In the genomic region with DNA sequence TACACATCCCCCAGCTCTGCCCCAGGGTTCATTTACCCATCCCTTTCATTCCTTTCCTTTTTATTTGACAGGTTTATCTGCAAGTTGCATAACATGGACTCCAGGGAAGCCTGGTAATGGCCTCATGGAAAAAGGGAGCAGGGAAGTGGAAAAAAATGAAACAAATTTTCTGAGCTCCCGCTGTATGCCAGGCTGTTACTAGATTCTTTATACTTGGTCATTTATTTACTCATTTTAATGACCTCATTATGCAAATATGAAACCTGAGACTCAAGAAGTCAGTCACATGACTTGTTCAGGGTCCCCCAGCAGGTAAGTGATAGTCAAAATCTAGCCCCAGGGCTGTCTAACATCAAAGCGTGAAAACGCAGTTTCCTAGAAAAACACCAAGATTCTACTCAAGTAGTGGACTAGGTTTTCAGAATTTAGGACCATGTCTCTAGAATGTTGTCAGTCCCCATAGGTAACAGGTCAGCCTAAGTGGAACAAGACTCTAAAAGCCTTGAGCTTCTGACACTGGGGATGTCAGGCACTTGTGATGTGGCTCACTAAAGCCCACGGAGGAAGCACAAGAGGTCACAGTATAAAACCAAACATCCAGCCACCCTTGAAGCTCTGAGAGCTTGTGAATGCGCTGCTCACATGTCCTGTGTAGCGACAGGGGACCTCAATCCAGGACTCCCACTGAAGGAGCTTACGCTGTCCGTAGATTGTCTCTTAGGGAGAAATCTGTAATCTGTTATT, we compare ENCODE assay signal across 8 cellular contexts. TPM values are rescaled to one million over a fixed set of nuclear protein-coding genes. Genes with fewer than 3 reads are reported as not detected.
A peak's percentile ranks its signal among the peaks of the same experiment; 100 is the strongest.
DNase-seq lines count a peak whose midpoint lies in the region; ATAC-seq, FAIRE-seq and TF ChIP-seq lines count a peak whose summit lies in the region.
"Not testable (repeated sequence)": the region's sequence is repeated elsewhere in the genome, so short reads cannot be mapped to it uniquely, and the experiment has no call there.

No MANE protein-coding gene starts in this region.

- H3K79me2 ChIP-seq in GM12878 (ENCODE audit: control insufficient read depth, insufficient read depth, low read length): not testable (repeated sequence)

- not testable (repeated sequence) for H3K27ac ChIP-seq in GM12878 (ENCODE audit: control insufficient read depth, insufficient read depth)
- peak overlapping the region in 2 of 3 donors; percentile 57 to 87 for H3K27ac ChIP-seq in right lobe of liver
- H3K27ac ChIP-seq in vagina: peak overlapping the region; percentile 69

- not testable (repeated sequence) for TF ChIP-seq RAD21 in GM12878 (IDR thresholded peaks at IDR 0.05; ENCODE audit: insufficient read depth, low read depth, low read length)

- 93% methylated on average over 8 of the region's 8 CpGs for WGBS in GM12878 (ENCODE audit: insufficient coverage, insufficient replicate concordance, low lambda C conversion rate, missing lambda C conversion rate)
- 33% methylated on average over 4 of the region's 8 CpGs for WGBS in right lobe of liver (ENCODE audit: insufficient coverage, low coverage, low lambda C conversion rate, missing lambda C conversion rate)

- H3K9me3 ChIP-seq in GM12878 (replicated peaks; ENCODE audit: control insufficient read depth, insufficient read depth, low read length); right lobe of liver; vagina: not testable (repeated sequence)

- not testable (repeated sequence) for TF ChIP-seq EP300 in GM12878 (IDR thresholded peaks at IDR 0.05; ENCODE audit: borderline replicate concordance in 1 of 2, control insufficient read depth in 1 of 2, low read depth in 2 of 2, low read length in 2 of 2)

- not testable (repeated sequence) for TF ChIP-seq CTCF in GM12878 (IDR thresholded peaks at IDR 0.05 in 2 of 3, conservative IDR thresholded peaks at IDR 0.05 in 1 of 3; ENCODE audit: control insufficient read depth in 2 of 3, extremely low read depth in 1 of 3, insufficient read depth in 1 of 3, low read depth in 3 of 3, low read length in 3 of 3); right lobe of liver (IDR thresholded peaks at IDR 0.05); vagina (IDR thresholded peaks at IDR 0.05)

- not testable (repeated sequence) for H3K4me3 ChIP-seq in GM12878, right lobe of liver, vagina

- not testable (repeated sequence) for ATAC-seq in GM12878
- ATAC-seq in left cardiac atrium (peak; percentile 42 to 60), right lobe of liver (peak; percentile 43 to 57 (median 50))

- FAIRE-seq in GM12878 (lab: Jason Lieb, UNC): peak; percentile 27

- CTCF ChIA-PET in GM12878 (lab: Yijun Ruan, JAX): not testable (repeated sequence)

- SMC1A ChIA-PET in GM12878 (lab: Charles Lee; ENCODE audit: uncharacterized antibody, unreplicated experiment): not testable (repeated sequence)

- not testable (repeated sequence) for H3K4me1 ChIP-seq in GM12878 (ENCODE audit: control insufficient read depth, insufficient read depth, low read length)
- peaks cover 0 to 33% (median 6%) of the 10 kb centered on the region in 4 donors for H3K4me1 ChIP-seq in right lobe of liver
- peaks cover 19% of the 10 kb centered on the region for H3K4me1 ChIP-seq in vagina

- intact Hi-C loops in GM12878 (cut with micrococcal nuclease; ENCODE audit: unreplicated experiment); left cardiac atrium (cut with DNase I); right lobe of liver (cut with DNase I); vagina (cut with DNase I): not testable (repeated sequence)

- not testable (repeated sequence) for BruUV-seq in GM12878 (replicated peaks; lab: Mats Ljungman, UMichigan)

- not testable (repeated sequence) for TF ChIP-seq POLR2A in GM12878 (IDR thresholded peaks at IDR 0.05; ENCODE audit: low read depth, low read length); right lobe of liver (IDR thresholded peaks at IDR 0.05); vagina (IDR thresholded peaks at IDR 0.05)

- not testable (repeated sequence) for H2AFZ ChIP-seq in GM12878 (ENCODE audit: control insufficient read depth, low read depth, low read length)

- H3K4me2 ChIP-seq in GM12878 (ENCODE audit: control insufficient read depth, insufficient read depth): not testable (repeated sequence)

- POLR2A ChIA-PET in GM12878 (lab: Charles Lee): not testable (repeated sequence)

- H3K27me3 ChIP-seq in GM12878 (replicated peaks in 1 of 2; ENCODE audit: control insufficient read depth in 2 of 2, insufficient read depth in 2 of 2, low read length in 1 of 2); right lobe of liver; vagina: not testable (repeated sequence)

- in situ Hi-C loops in GM12878 (cut with MboI): not testable (repeated sequence)

- H3K9ac ChIP-seq in GM12878 (ENCODE audit: control insufficient read depth, insufficient read depth, low read length): not testable (repeated sequence)

- RAD21 ChIA-PET in GM12878 (lab: Charles Lee; ENCODE audit: unreplicated experiment): not testable (repeated sequence)

- peak; percentile 34 for DNase-seq in ELF-1 (ENCODE audit: low read depth, low spot score)
- peak; percentile 10 for DNase-seq in NCI-H1417 treated with DMSO at 0.1 percent for 48 hours (lab: John Stamatoyannopoulos, UW)
- DNase-seq in NCI-H748 (lab: John Stamatoyannopoulos, UW; ENCODE audit: unreplicated experiment): peak; percentile 49
- not testable (repeated sequence) for DNase-seq in GM12878 (ENCODE audit: low read depth, low spot score); left cardiac atrium; right lobe of liver; vagina (ENCODE audit: extremely low spot score in 2 of 2)
- DNase-seq in retina: peak; percentile 44

- not testable (repeated sequence) for H3K36me3 ChIP-seq in GM12878 (ENCODE audit: control insufficient read depth in 2 of 2, insufficient read depth in 2 of 2, low read length in 1 of 2); right lobe of liver; vagina

- not testable (repeated sequence) for H4K20me1 ChIP-seq in GM12878 (ENCODE audit: control insufficient read depth, insufficient read depth)

RNA-seq across cellular contexts. Expression of a gene that starts 32.6 kb away (rescaled TPM):
- 399 and 407 TPM in 2 replicates for total RNA-seq in GM12878 (2013; cell fraction: nucleolus; rRNA removed)
- total RNA-seq in GM12878 (2014; rRNA removed) (59.1 and 59.6 TPM in 2 replicates), GM12878 (2014; rRNA removed; fragmentation: Illumina TruSeq; extraction: Trizol) (63.4 and 65.5 TPM in 2 replicates), GM12878 (2021) (67.0 and 74.9 TPM in 2 replicates), left cardiac atrium (100 to 1,000 TPM; 217 to 302 TPM), right lobe of liver (10 to 100 TPM; 50.1 to 73.1 (median 63.9) TPM), vagina (177 TPM)
- 39.2 TPM for polyA plus RNA-seq in GM12878 (2011; ENCODE audit: low read depth)
- polyA plus RNA-seq in GM12878 (2011; rRNA removed) (29.7 and 36.3 TPM in 2 replicates), GM12878 (2014; fragmentation: Illumina TruSeq; extraction: Trizol) (55.8 and 56.2 TPM in 2 replicates), GM12878 (2014; fragmentation: Nextera tagmentation; extraction: Ambion mirVana) (10 to 100 TPM; 14.4 to 21.5 TPM), GM12878 (2014; rRNA removed) (41.4 and 42.3 TPM in 2 replicates), GM12878 (2016; fragmentation: Nextera tagmentation; extraction: Ambion mirVana) (10 to 100 TPM; 54.5 to 56.3 TPM)
- polyA plus RNA-seq in GM12878 (2011; cell fraction: cytosol; rRNA removed): 40.3 and 63.4 TPM in 2 replicates
- 75.9 and 95.9 TPM in 2 replicates for polyA plus RNA-seq in GM12878 (2011; cell fraction: nucleus; rRNA removed)
- polyA plus RNA-seq in GM12878 (2012): 56.2 and 76.5 TPM in 2 replicates
- polyA minus RNA-seq in GM12878 (2011; rRNA and poly(A)+ RNA removed): 110 and 178 TPM in 2 replicates
- 61.3 and 76.6 TPM in 2 replicates for polyA minus RNA-seq in GM12878 (2011; cell fraction: cytosol; rRNA and poly(A)+ RNA removed)
- 119 and 203 TPM in 2 replicates for polyA minus RNA-seq in GM12878 (2011; cell fraction: nucleus; rRNA and poly(A)+ RNA removed)
